In the genomic region with DNA sequence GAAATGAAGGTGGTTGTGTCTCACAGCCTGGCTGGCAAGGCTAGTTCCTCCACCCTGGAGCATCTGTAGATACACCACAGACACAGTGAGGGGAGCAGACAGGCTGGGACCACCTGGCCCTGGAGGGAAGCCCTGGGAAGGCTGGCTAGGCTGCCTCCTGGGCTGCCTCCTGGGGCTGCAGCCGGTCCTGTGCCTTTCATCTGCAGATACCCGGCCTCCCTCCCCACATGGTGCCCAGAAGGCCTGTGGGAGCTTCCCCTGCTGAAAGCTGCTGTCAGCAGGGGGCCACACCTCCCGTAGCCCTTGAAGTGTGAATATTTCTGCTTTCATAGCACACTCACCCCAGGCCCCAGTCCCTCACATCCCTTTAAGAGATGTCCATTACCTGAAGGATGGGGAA, we compare ENCODE assay signal across 24 cellular contexts. TPM values are rescaled to one million over a fixed set of nuclear protein-coding genes. Genes with fewer than 3 reads are reported as not detected.
DNase-seq lines count a peak whose midpoint lies in the region; ATAC-seq, FAIRE-seq and TF ChIP-seq lines count a peak whose summit lies in the region.
"Had no signal": no experiment of that assay in that cellular context is flagged by ENCODE, and none has a peak within 500 bp of the region (broad histone marks: within the 10 kb centered on the region; RNA-seq: fewer than 3 reads in every experiment).

No MANE protein-coding gene starts in this region.

- H3K4me3 ChIP-seq in right atrium auricular region (no peak overlapping the region), Karpas-422 (ENCODE audit: low read length) (peak overlapping the region; percentile 43; the same call in 1 of the 2 replicates), GM12878 (no peak overlapping the region)
- H3K4me3 ChIP-seq: ascending aorta, GM23248, left ventricle myocardium inferior, skin epidermis, upper lobe of right lung had no signal

- ATAC-seq in Right ventricle myocardium inferior (no peak), GM12878 (peak; percentile 51)
- ATAC-seq: activated T-helper 17 cell treated with anti-CD3 and anti-CD28 coated beads, Interleukin-2, amount 50 U/mL, for 72 hours; naive thymus-derived CD8-positive, alpha-beta T cell; upper lobe of right lung had no signal

- H3K36me3 Mint-ChIP-seq in T-helper 2 cell treated with Interferon-gamma antibody and Interleukin-4, amounts not matched to agents 5 μg/mL and 100 μg/mL, for 36 hours (ENCODE audit: low read depth): no peaks in the 10 kb centered on the region
- H3K36me3 Mint-ChIP-seq: activated naive CD8-positive, alpha-beta T cell; naive thymus-derived CD8-positive, alpha-beta T cell had no signal

- H4K20me1 ChIP-seq in Karpas-422 (ENCODE audit: insufficient read depth, low read depth, low read length) (no peaks in the 10 kb centered on the region), GM12878 (ENCODE audit: control insufficient read depth, insufficient read depth) (no peaks in the 10 kb centered on the region)

- TF ChIP-seq POLR2A in GM12878 (IDR thresholded peaks at IDR 0.05; ENCODE audit: low read depth, low read length): no peak

- SMC1A ChIA-PET in GM12878 (lab: Charles Lee; ENCODE audit: uncharacterized antibody, unreplicated experiment): interaction anchor here (1.0 to 1.7 kb wide), 6 partner anchors 25 to 75 kb away, joined by 3 to 5 read pairs (median 3); no protein-coding TSS in a partner anchor

- H3K9me2 ChIP-seq in Karpas-422 (replicated peaks; ENCODE audit: insufficient read depth, low read length): no peaks in the 10 kb centered on the region

- 0 out of 2 replicates have a peak, but pooled peaks have one; percentile 16 for TF ChIP-seq RAD21 in GM12878 (IDR thresholded peaks at IDR 0.05; ENCODE audit: insufficient read depth, low read depth, low read length)

- H3K4me2 ChIP-seq in Karpas-422 (ENCODE audit: low read depth, low read length, poor library complexity, severe bottlenecking) (peak overlapping the region; percentile 56), GM12878 (ENCODE audit: control insufficient read depth, insufficient read depth) (no peak overlapping the region; the same call in 1 of the 2 replicates)

- TF ChIP-seq EP300 in GM12878 (IDR thresholded peaks at IDR 0.05; ENCODE audit: borderline replicate concordance in 1 of 2, control insufficient read depth in 1 of 2, low read depth in 2 of 2, low read length in 2 of 2): no peak

- H3K36me3 ChIP-seq in right atrium auricular region (no peaks in the 10 kb centered on the region), Karpas-422 (ENCODE audit: insufficient read depth, low read length) (no peaks in the 10 kb centered on the region), GM12878 (ENCODE audit: control insufficient read depth in 2 of 2, insufficient read depth in 2 of 2, low read length in 1 of 2) (no peaks in the 10 kb centered on the region)
- H3K36me3 ChIP-seq: ascending aorta, left ventricle myocardium inferior, upper lobe of right lung had no signal

- no peak overlapping the region for H3K4me3 Mint-ChIP-seq in T-helper 2 cell treated with Interferon-gamma antibody and Interleukin-4, amounts not matched to agents 5 μg/mL and 100 μg/mL, for 36 hours
- H3K4me3 Mint-ChIP-seq: activated naive CD8-positive, alpha-beta T cell; activated T-helper 17 cell treated with anti-CD3 and anti-CD28 coated beads, Interleukin-2, amount 50 U/mL, for 72 hours; naive thymus-derived CD8-positive, alpha-beta T cell had no signal

- intact Hi-C loops in Right ventricle myocardium inferior (cut with DNase I): no loop called here
- intact Hi-C loops in GM12878 (cut with micrococcal nuclease; ENCODE audit: unreplicated experiment): no loop called here

- in situ Hi-C loops in GM12878 (cut with MboI): no loop called here

- H3K27ac ChIP-seq in right atrium auricular region: no peak overlapping the region
- H3K27ac ChIP-seq in Karpas-422 (ENCODE audit: low read length): no peak overlapping the region
- no peak overlapping the region for H3K27ac ChIP-seq in GM12878 (ENCODE audit: control insufficient read depth, insufficient read depth)
- H3K27ac ChIP-seq: ascending aorta, C4-2B, GM23248, left ventricle myocardium inferior had no signal

- CTCF ChIA-PET in GM12878 (lab: Yijun Ruan, JAX): interaction anchor here (0.9 to 3.0 kb wide), 5 partner anchors 9 to 51 kb away, joined by 3 to 11 read pairs (median 3); partner anchors contain the start of gene SDC1

- no peak for TF ChIP-seq CTCF in right atrium auricular region (IDR thresholded peaks at IDR 0.05)
- TF ChIP-seq CTCF in GM12878 (IDR thresholded peaks at IDR 0.05 in 2 of 3, conservative IDR thresholded peaks at IDR 0.05 in 1 of 3; ENCODE audit: control insufficient read depth in 2 of 3, extremely low read depth in 1 of 3, insufficient read depth in 1 of 3, low read depth in 3 of 3, low read length in 3 of 3): 0 out of 6 replicates have a peak, but pooled peaks have one; percentile 7 to 8 (median 7)

- BruUV-seq in GM12878 (replicated peaks; lab: Mats Ljungman, UMichigan): no TSS peak

- peaks cover 2% of the 10 kb centered on the region for H3K27me3 Mint-ChIP-seq in T-helper 2 cell treated with Interferon-gamma antibody and Interleukin-4, amounts not matched to agents 5 μg/mL and 100 μg/mL, for 36 hours (ENCODE audit: low read depth)
- H3K27me3 Mint-ChIP-seq: activated naive CD8-positive, alpha-beta T cell had no signal

- H3K27me3 ChIP-seq in right atrium auricular region (no peaks in the 10 kb centered on the region), Karpas-422 (ENCODE audit: low read length) (no peaks in the 10 kb centered on the region), GM12878 (replicated peaks in 1 of 2; ENCODE audit: control insufficient read depth in 2 of 2, insufficient read depth in 2 of 2, low read length in 1 of 2) (no peaks in the 10 kb centered on the region; a peak in 1 of 4 replicates)
- H3K27me3 ChIP-seq: ascending aorta, upper lobe of right lung had no signal

- RAD21 ChIA-PET in GM12878 (lab: Charles Lee; ENCODE audit: unreplicated experiment): interaction anchor here (0.8 to 3.5 kb wide), 6 partner anchors 17 to 42 kb away, joined by 3 to 43 read pairs (median 3); partner anchors contain the start of gene SDC1

- H3K79me2 ChIP-seq in Karpas-422 (ENCODE audit: low read length): no peaks in the 10 kb centered on the region
- no peaks in the 10 kb centered on the region for H3K79me2 ChIP-seq in GM12878 (ENCODE audit: control insufficient read depth, insufficient read depth, low read length)

- WGBS in GM12878 (ENCODE audit: insufficient coverage, insufficient replicate concordance, low lambda C conversion rate, missing lambda C conversion rate): 16% methylated on average over 3 of the region's 3 CpGs

- FAIRE-seq in GM12878 (lab: Jason Lieb, UNC): no peak

- H2AFZ ChIP-seq in Karpas-422 (ENCODE audit: low read length) (0 out of 2 replicates have a peak overlapping the region, but pooled peaks have one; percentile 84), GM12878 (ENCODE audit: control insufficient read depth, low read depth, low read length) (peak overlapping the region; percentile 69)
- H2AFZ ChIP-seq: GM23248 had no signal

- no peak overlapping the region for H3K27ac Mint-ChIP-seq in T-helper 2 cell treated with Interferon-gamma antibody and Interleukin-4, amounts not matched to agents 5 μg/mL and 100 μg/mL, for 36 hours
- H3K27ac Mint-ChIP-seq: activated naive CD8-positive, alpha-beta T cell; activated T-helper 17 cell treated with anti-CD3 and anti-CD28 coated beads, Interleukin-2, amount 50 U/mL, for 72 hours; naive thymus-derived CD8-positive, alpha-beta T cell had no signal

- no peaks in the 10 kb centered on the region for H3K9me3 Mint-ChIP-seq in T-helper 2 cell treated with Interferon-gamma antibody and Interleukin-4, amounts not matched to agents 5 μg/mL and 100 μg/mL, for 36 hours
- H3K9me3 Mint-ChIP-seq: activated T-helper 17 cell treated with anti-CD3 and anti-CD28 coated beads, Interleukin-2, amount 50 U/mL, for 72 hours; naive thymus-derived CD8-positive, alpha-beta T cell had no signal

- POLR2A ChIA-PET in GM12878 (lab: Charles Lee): interaction anchor here (0.6 to 1.5 kb wide), 3 partner anchors 10 to 34 kb away, joined by 3 read pairs; no protein-coding TSS in a partner anchor

- DNase-seq in Right ventricle myocardium inferior (ENCODE audit: missing footprints) (peak; percentile 42), right atrium auricular region (ENCODE audit: low spot score) (no peak), Karpas-422 (no peak), GM12878 (ENCODE audit: low read depth, low spot score) (no peak), GOT3 (lab: John Stamatoyannopoulos, UW) (no peak), NK-92 (lab: John Stamatoyannopoulos, UW; ENCODE audit: unreplicated experiment) (no peak), activated gamma-delta T cell (lab: John Stamatoyannopoulos, UW) (no peak)
- no peak for DNase-seq in T-helper 2 cell treated with Interferon-gamma antibody and Interleukin-4, amounts not matched to agents 5 μg/mL and 100 μg/mL, for 36 hours (ENCODE audit: low spot score)
- DNase-seq: activated CD4-positive, alpha-beta T cell treated with anti-CD3 and anti-CD28 coated beads, Interleukin-2, amount 50 U/mL, for 4 hours; activated CD8-positive, alpha-beta memory T cell treated with anti-CD3 and anti-CD28 coated beads, Interleukin-2, amount 50 U/mL, for 48 hours; Calu3; dermis blood vessel endothelial cell; GM23248; left ventricle myocardium inferior; midbrain; naive thymus-derived CD8-positive, alpha-beta T cell; NCI-H1105; NCI-H526; upper lobe of right lung had no signal

- H3K4me1 ChIP-seq in right atrium auricular region: no peaks in the 10 kb centered on the region
- H3K4me1 ChIP-seq in Karpas-422 (ENCODE audit: low read length): peaks cover 22% of the 10 kb centered on the region
- H3K4me1 ChIP-seq in GM12878 (ENCODE audit: control insufficient read depth, insufficient read depth, low read length): peaks cover 14% of the 10 kb centered on the region
- H3K4me1 ChIP-seq: ascending aorta, left ventricle myocardium inferior had no signal

- peak overlapping the region; percentile 53 for H3K9ac ChIP-seq in Karpas-422 (ENCODE audit: low read length)
- H3K9ac ChIP-seq in GM12878 (ENCODE audit: control insufficient read depth, insufficient read depth, low read length): no peak overlapping the region
- H3K9ac ChIP-seq: GM23248 had no signal

- no peaks in the 10 kb centered on the region for H3K4me1 Mint-ChIP-seq in T-helper 2 cell treated with Interferon-gamma antibody and Interleukin-4, amounts not matched to agents 5 μg/mL and 100 μg/mL, for 36 hours (ENCODE audit: low read depth)
- H3K4me1 Mint-ChIP-seq: activated T-helper 17 cell treated with anti-CD3 and anti-CD28 coated beads, Interleukin-2, amount 50 U/mL, for 72 hours had no signal

- H3K9me3 ChIP-seq in right atrium auricular region: no peaks in the 10 kb centered on the region
- H3K9me3 ChIP-seq in Karpas-422 (ENCODE audit: low read length): no peaks in the 10 kb centered on the region
- no peaks in the 10 kb centered on the region for H3K9me3 ChIP-seq in GM12878 (replicated peaks; ENCODE audit: control insufficient read depth, insufficient read depth, low read length)
- H3K9me3 ChIP-seq: ascending aorta, left ventricle myocardium inferior, upper lobe of right lung had no signal

RNA-seq across cellular contexts. Expression of gene SDC1, which starts 37.6 kb away (rescaled TPM):
- total RNA-seq in Right ventricle myocardium inferior (0.68 TPM), right atrium auricular region (under 1 TPM in 1 of 2 donors, not detected in 1; 0.24 TPM), GM12878 (2014; rRNA removed) (25.8 and 26.6 TPM in 2 replicates), GM12878 (2014; rRNA removed; fragmentation: Illumina TruSeq; extraction: Trizol) (9.6 and 12.4 TPM in 2 replicates), GM12878 (2021) (31.0 and 33.1 TPM in 2 replicates)
- total RNA-seq in Karpas-422 (2014; rRNA removed; shearing (Covaris generic); ENCODE audit: low replicate concordance): 11.5 and 25.1 TPM in 2 replicates
- total RNA-seq in GM12878 (2013; cell fraction: nucleolus; rRNA removed): 75.7 and 78.9 TPM in 2 replicates
- polyA plus RNA-seq in GM12878 (2011; ENCODE audit: low read depth): 11.9 TPM
- polyA plus RNA-seq in GM12878 (2011; rRNA removed) (13.3 and 21.5 TPM in 2 replicates), GM12878 (2014; fragmentation: Illumina TruSeq; extraction: Trizol) (4.4 and 7.0 TPM in 2 replicates), GM12878 (2014; fragmentation: Nextera tagmentation; extraction: Ambion mirVana) (1 to 10 TPM in 1 of 2 experiments, under 1 TPM in 1; 0.85 to 2.2 TPM), GM12878 (2014; rRNA removed) (24.4 and 25.9 TPM in 2 replicates), GM12878 (2016; fragmentation: Nextera tagmentation; extraction: Ambion mirVana) (10 to 100 TPM; 33.8 to 36.8 TPM)
- 23.5 and 34.5 TPM in 2 replicates for polyA plus RNA-seq in GM12878 (2011; cell fraction: cytosol; rRNA removed)
- polyA plus RNA-seq in GM12878 (2011; cell fraction: nucleus; rRNA removed): 21.3 and 28.2 TPM in 2 replicates
- 18.7 and 26.5 TPM in 2 replicates for polyA plus RNA-seq in GM12878 (2012)
- polyA minus RNA-seq in GM12878 (2011; rRNA and poly(A)+ RNA removed): 10.0 and 19.3 TPM in 2 replicates
- 11.2 and 11.4 TPM in 2 replicates for polyA minus RNA-seq in GM12878 (2011; cell fraction: cytosol; rRNA and poly(A)+ RNA removed)
- 3.4 and 5.3 TPM in 2 replicates for polyA minus RNA-seq in GM12878 (2011; cell fraction: nucleus; rRNA and poly(A)+ RNA removed)
- total RNA-seq: naive thymus-derived CD8-positive, alpha-beta T cell had no signal
- polyA plus RNA-seq: naive thymus-derived CD8-positive, alpha-beta T cell had no signal

Comparison
In these comparisons a context has a peak if more than half of its experiments do, and no peak if none do; other contexts are left out.
1. CTCF ChIP-seq: peak in GM12878 (3 of 3); none in right atrium auricular region (0 of 2).